In the genomic region with DNA sequence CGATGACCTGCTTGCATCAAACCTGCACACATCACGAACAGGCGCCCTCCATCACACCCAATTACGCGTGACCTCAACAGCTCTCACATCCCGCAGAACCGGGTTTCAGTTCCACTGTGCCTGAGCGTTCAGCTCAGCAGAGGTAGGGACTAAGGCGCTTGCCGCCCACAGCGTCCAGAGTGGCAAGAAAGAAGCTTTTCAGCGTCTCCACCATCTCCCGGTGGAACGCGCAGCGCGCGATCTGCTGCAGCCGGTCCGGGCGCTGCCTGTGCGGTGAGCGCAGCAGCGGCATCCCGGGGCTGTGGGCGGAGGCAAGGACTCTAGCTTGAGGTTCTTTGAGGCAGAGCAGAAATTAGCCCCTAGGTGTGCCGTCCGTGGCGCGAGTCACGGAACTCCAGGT, we compare ENCODE assay signal across 8 cellular contexts. TPM values are rescaled to one million over a fixed set of nuclear protein-coding genes. Genes with fewer than 3 reads are reported as not detected.
A peak's percentile ranks its signal among the peaks of the same experiment; 100 is the strongest.
DNase-seq lines count a peak whose midpoint lies in the region; ATAC-seq, FAIRE-seq and TF ChIP-seq lines count a peak whose summit lies in the region.

No MANE protein-coding gene starts in this region.

- H3K9ac ChIP-seq in BLaER1 (no peak overlapping the region), rectal smooth muscle tissue (ENCODE audit: low read length) (no peak overlapping the region)

- H3K9me3 ChIP-seq in BLaER1 (peaks cover 38% of the 10 kb centered on the region), esophagus squamous epithelium (no peaks in the 10 kb centered on the region)

- DNase-seq in activated CD4-positive, CD25-positive, alpha-beta regulatory T cell treated with anti-CD3 and anti-CD28 coated beads, Interleukin-2, amount 50 U/mL, for 72 hours = peak; percentile 35
- DNase-seq in esophagus squamous epithelium (lab: John Stamatoyannopoulos, UW) (no peak), HTR-8/SVneo (ENCODE audit: insufficient read length, low spot score) (no peak), H4 (ENCODE audit: low spot score) (no peak)

- intact Hi-C loops in esophagus squamous epithelium (cut with DNase I) = no loop called here

- H3K4me1 ChIP-seq in BLaER1 (peaks cover 12% of the 10 kb centered on the region), esophagus squamous epithelium (peaks cover 14 to 38% (median 25%) of the 10 kb centered on the region in 3 donors), rectal smooth muscle tissue (ENCODE audit: control insufficient read depth, insufficient read depth, low read length) (peaks cover 3% of the 10 kb centered on the region)

- 3 to 9% methylated on average over 6 to 11 of the region's 31 CpGs for WGBS in esophagus squamous epithelium, 2 donors

- no peak for FAIRE-seq in HTR-8/SVneo (lab: Jason Lieb, UNC)

- TF ChIP-seq POLR2A in esophagus squamous epithelium (IDR thresholded peaks at IDR 0.05) = no peak

- H3K27me3 ChIP-seq in BLaER1 (peaks cover 58% of the 10 kb centered on the region), esophagus squamous epithelium (peaks cover 10 to 89% (median 15%) of the 10 kb centered on the region in 4 donors), rectal smooth muscle tissue (ENCODE audit: control insufficient read depth, insufficient read depth, low read length) (peaks cover 45% of the 10 kb centered on the region)

- H3K36me3 ChIP-seq in BLaER1 = no peaks in the 10 kb centered on the region
- H3K36me3 ChIP-seq in esophagus squamous epithelium = no peaks in the 10 kb centered on the region
- no peaks in the 10 kb centered on the region for H3K36me3 ChIP-seq in rectal smooth muscle tissue (ENCODE audit: control insufficient read depth, insufficient read depth, low read length)

- H4K20me1 ChIP-seq in BLaER1 = no peaks in the 10 kb centered on the region

- peak overlapping the region; percentile 7; the same call in 1 of the 2 replicates for H3K4me3 ChIP-seq in BLaER1
- peak overlapping the region in 3 of 4 donors; percentile 8 to 55 (median 22) for H3K4me3 ChIP-seq in esophagus squamous epithelium
- peak overlapping the region; percentile 44 for H3K4me3 ChIP-seq in rectal smooth muscle tissue (ENCODE audit: low read length)

- ATAC-seq in GM21447 (IDR thresholded peaks at IDR 0.05; ENCODE audit: unreplicated experiment) = peak; percentile 51
- no peak for ATAC-seq in HG03045 (IDR thresholded peaks at IDR 0.05; ENCODE audit: unreplicated experiment)

- H3K27ac ChIP-seq in BLaER1 = no peak overlapping the region
- no peak overlapping the region for H3K27ac ChIP-seq in esophagus squamous epithelium
- no peak overlapping the region for H3K27ac ChIP-seq in rectal smooth muscle tissue (ENCODE audit: low read depth, low read length)

- H3K4me2 ChIP-seq in BLaER1 = peak overlapping the region; percentile 45

- TF ChIP-seq CTCF in esophagus squamous epithelium (IDR thresholded peaks at IDR 0.05) = no peak

RNA-seq across cellular contexts. Expression of gene CALCA, which starts 1.5 kb away (rescaled TPM):
- total RNA-seq in esophagus squamous epithelium = not detected
- total RNA-seq in H4 (2014; rRNA removed; shearing (Covaris generic)) = 0.14 TPM in 1 of 2 replicates, not detected in the other
